Comparison of ENCODE assay signal across 8 cellular contexts in genomic region chr10:103396067-103396788, GRCh38. TPM values are rescaled to one million over a fixed set of nuclear protein-coding genes. Genes with fewer than 3 reads are reported as not detected.
DNase-seq lines count a peak whose midpoint lies in the region; ATAC-seq, FAIRE-seq and TF ChIP-seq lines count a peak whose summit lies in the region.

A gene with protein sequence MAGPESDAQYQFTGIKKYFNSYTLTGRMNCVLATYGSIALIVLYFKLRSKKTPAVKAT (minus strand): TSS chr10:103396475. CDS start chr10:103392457, 4,018 bp downstream.
Gene PDCD11 (plus strand): TSS chr10:103396626. CDS start chr10:103398427, 1,801 bp downstream.

- peak; percentile 86 for DNase-seq in GM12891 (ENCODE audit: insufficient read length, low spot score)
- DNase-seq in NCI-H146 (lab: John Stamatoyannopoulos, UW): peak; percentile 97
- peak; percentile 99 for DNase-seq in amniotic stem cell (lab: John Stamatoyannopoulos, UW)
- DNase-seq in left cardiac atrium: peak; percentile 98
- peak; percentile 91 for DNase-seq in progenitor cell of endocrine pancreas (ENCODE audit: low spot score, unreplicated experiment)

- no peaks in the 10 kb centered on the region for H3K4me1 ChIP-seq in urinary bladder (ENCODE audit: insufficient read depth)

- peak within 1 kb of the TSS; percentile 86 for H3K4me3 ChIP-seq in urinary bladder (ENCODE audit: low read depth, low read length)

- FAIRE-seq in GM12891 (lab: Jason Lieb, UNC): peak; percentile 99

- H3K9me3 Mint-ChIP-seq in progenitor cell of endocrine pancreas (ENCODE audit: low read depth): no peaks in the 10 kb centered on the region

- peak; percentile 26 for TF ChIP-seq CTCF in progenitor cell of endocrine pancreas (IDR thresholded peaks at IDR 0.05; ENCODE audit: unreplicated experiment)

- WGBS in urinary bladder: under 1% methylated on average over 56 of the region's 56 CpGs

- no peaks in the 10 kb centered on the region for H3K27me3 Mint-ChIP-seq in progenitor cell of endocrine pancreas

- peak within 1 kb of the TSS; percentile 98 for H3K27ac Mint-ChIP-seq in progenitor cell of endocrine pancreas

- peak within 1 kb of the TSS; percentile 74 for H3K27ac ChIP-seq in urinary bladder (ENCODE audit: low read depth)

- no peaks in the 10 kb centered on the region for H3K36me3 ChIP-seq in urinary bladder (ENCODE audit: insufficient read depth)

- intact Hi-C loops in T-helper 1 cell treated with Interleukin-12 subunit alpha and Interleukin-12 subunit beta and Interleukin-4 antibody, amounts not matched to agents 30 ng/mL and 1 ng/mL, for 36 hours (cut with micrococcal nuclease): loop anchor here (1.0 to 10.0 kb wide), 21 partner anchors 29 to 1261 kb away; partner anchors contain the start of genes ACTR1A, ARL3, BORCS7 and CALHM2
- intact Hi-C loops in left cardiac atrium (cut with DNase I): no loop called here

- TF ChIP-seq POLR2A in GM12891 (IDR thresholded peaks at IDR 0.05; ENCODE audit: low read depth, low read length): peak; percentile 95

- peaks cover 16% of the 10 kb centered on the region for H3K36me3 Mint-ChIP-seq in progenitor cell of endocrine pancreas (ENCODE audit: insufficient read depth)

- peak within 1 kb of the TSS; percentile 96 for H3K4me3 Mint-ChIP-seq in progenitor cell of endocrine pancreas (ENCODE audit: low read depth)

- ATAC-seq in HG02852 (IDR thresholded peaks at IDR 0.05; ENCODE audit: unreplicated experiment) (peak; percentile 98), left cardiac atrium (peak; percentile 100)

- peaks cover 29% of the 10 kb centered on the region for H3K4me1 Mint-ChIP-seq in progenitor cell of endocrine pancreas (ENCODE audit: low read depth)

TF ChIP-seq in GM12891, 5 proteins besides CTCF, POLR2A, EP300 and RAD21:
- TF ChIP-seq PAX5 (IDR thresholded peaks at IDR 0.05; ENCODE audit: insufficient read depth, low read length, severe bottlenecking): peak; percentile 19
- peak; percentile 11; the same call in 1 of the 2 replicates for TF ChIP-seq POU2F2 (IDR thresholded peaks at IDR 0.05; ENCODE audit: low read depth, low read length)
- peak; percentile 19; the same call in 1 of the 2 replicates for TF ChIP-seq SPI1 (IDR thresholded peaks at IDR 0.05; ENCODE audit: low read depth, low read length)
- TF ChIP-seq TAF1 (IDR thresholded peaks at IDR 0.05; ENCODE audit: low read depth, low read length): peak; percentile 64
- peak; percentile 96 for TF ChIP-seq POLR2AphosphoS5 (IDR thresholded peaks at IDR 0.05; ENCODE audit: low read depth, low read length)

RNA-seq across cellular contexts. Expression of the first gene that starts in this region (rescaled TPM):
- polyA plus RNA-seq in GM12891 (2012; ENCODE audit: low read depth, missing spikeins): 964 TPM
- 331 and 334 TPM in 2 replicates for total RNA-seq in T-helper 1 cell treated with Interleukin-12 subunit alpha and Interleukin-12 subunit beta and Interleukin-4 antibody, amounts not matched to agents 30 ng/mL and 1 ng/mL, for 36 hours
- total RNA-seq in left cardiac atrium (100 to 1,000 TPM; 870 to 985 TPM), progenitor cell of endocrine pancreas (251 and 264 TPM in 2 replicates), urinary bladder (231 TPM)
- polyA plus RNA-seq in urinary bladder: 456 TPM

RNA-seq across cellular contexts. Expression of gene PDCD11, which starts in this region (rescaled TPM):
- 28.8 TPM for polyA plus RNA-seq in GM12891 (2012; ENCODE audit: low read depth, missing spikeins)
- total RNA-seq in T-helper 1 cell treated with Interleukin-12 subunit alpha and Interleukin-12 subunit beta and Interleukin-4 antibody, amounts not matched to agents 30 ng/mL and 1 ng/mL, for 36 hours: 61.4 and 61.8 TPM in 2 replicates
- total RNA-seq in left cardiac atrium: 10 to 100 TPM; 11.9 to 17.8 TPM
- total RNA-seq in progenitor cell of endocrine pancreas: 56.1 and 58.1 TPM in 2 replicates
- 19.7 TPM for total RNA-seq in urinary bladder
- polyA plus RNA-seq in urinary bladder: 14.9 TPM

Comparison
In these comparisons a context has a peak if more than half of its experiments do, and no peak if none do; other contexts are left out.
1. Peak in every context shown above with its lines: DNase-seq, ATAC-seq, H3K4me3 ChIP-seq and H3K27ac ChIP-seq.